ENCODE assay signal across 1 cellular context in the genomic region with DNA sequence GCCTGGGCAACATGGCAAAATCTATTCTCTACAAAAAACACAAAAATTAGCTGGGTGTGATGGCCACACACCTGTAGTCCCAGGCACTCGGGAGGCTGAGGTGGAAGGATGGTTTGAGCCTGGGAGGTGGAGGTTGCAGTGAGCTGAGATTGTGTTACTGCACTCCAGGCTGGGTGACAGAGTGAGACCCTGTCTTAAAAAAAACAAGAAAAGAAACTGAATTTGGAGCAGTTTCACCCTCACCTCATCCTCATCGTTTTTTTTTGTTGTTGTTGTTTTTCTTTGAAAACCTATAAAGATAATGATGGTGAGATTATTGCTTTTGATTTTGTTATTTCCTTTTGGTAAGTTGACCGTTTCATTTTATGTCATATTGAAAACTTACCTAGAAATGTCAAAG.
TF ChIP-seq lines count a peak whose summit lies in the region.

No MANE protein-coding gene starts in this region.

TF ChIP-seq in H1, 55 proteins besides CTCF, POLR2A, EP300 and RAD21:
- TF ChIP-seq CHD7 (IDR thresholded peaks at IDR 0.05; ENCODE audit: insufficient replicate concordance, low read length) (no peak), PHF8 (conservative IDR thresholded peaks at IDR 0.05; ENCODE audit: low read depth, low read length) (no peak), SIRT6 (IDR thresholded peaks at IDR 0.05; ENCODE audit: low read length) (no peak), NRF1 (IDR thresholded peaks at IDR 0.05; ENCODE audit: low read depth, low read length) (no peak), EZH2 (IDR thresholded peaks at IDR 0.05; ENCODE audit: low read depth, low read length, severe bottlenecking) (no peak), RXRA (IDR thresholded peaks at IDR 0.05; ENCODE audit: insufficient read depth, low read depth, low read length) (no peak), NANOG (IDR thresholded peaks at IDR 0.05; ENCODE audit: insufficient read depth, low read depth, low read length, poor library complexity, severe bottlenecking) (no peak), TAF7 (optimal IDR thresholded peaks at IDR 0.05; ENCODE audit: borderline replicate concordance, low read depth, low read length) (no peak), RFX5 (IDR thresholded peaks at IDR 0.05; ENCODE audit: borderline replicate concordance, low read depth, low read length) (no peak), KDM5A (IDR thresholded peaks at IDR 0.05; ENCODE audit: low read length) (no peak), TBP (IDR thresholded peaks at IDR 0.05; ENCODE audit: low read depth, low read length) (no peak), ZNF274 (IDR thresholded peaks at IDR 0.05; ENCODE audit: borderline replicate concordance, extremely low read depth, low read length) (no peak), SUZ12 (IDR thresholded peaks at IDR 0.05; ENCODE audit: low read length) (no peak), SP2 (IDR thresholded peaks at IDR 0.05; ENCODE audit: low read length) (no peak), HDAC2 (IDR thresholded peaks at IDR 0.05; ENCODE audit: borderline replicate concordance in 1 of 2, low read depth in 2 of 2, low read length in 2 of 2) (no peak), KDM1A (IDR thresholded peaks at IDR 0.05; ENCODE audit: borderline replicate concordance, low read length) (no peak), SAP30 (IDR thresholded peaks at IDR 0.05; ENCODE audit: insufficient read depth, insufficient replicate concordance, low read length) (no peak), ATF2 (IDR thresholded peaks at IDR 0.05; ENCODE audit: low read length) (no peak), RBBP5 (IDR thresholded peaks at IDR 0.05; ENCODE audit: borderline replicate concordance, low read depth, low read length) (no peak)
TF ChIP-seq in H1: peak in this region for 0.
